ENCODE assay signal across 12 cellular contexts in genomic region chr20:10565191-10565921, GRCh38.
DNase-seq lines count a peak whose midpoint lies in the region; ATAC-seq and TF ChIP-seq lines count a peak whose summit lies in the region.
"Had no signal": no experiment of that assay in that cellular context is flagged by ENCODE, and none has a peak within 500 bp of the region (broad histone marks: within the 10 kb centered on the region; RNA-seq: fewer than 3 reads in every experiment).

No MANE protein-coding gene starts in this region.

- H3K27ac ChIP-seq in uterus, result peak overlapping the region; percentile 71 to 76

- TF ChIP-seq CTCF in uterus (IDR thresholded peaks at IDR 0.05), result no peak

- no peak for ATAC-seq in GM21526 (IDR thresholded peaks at IDR 0.05; ENCODE audit: low FRiP score, unreplicated experiment)

- intact Hi-C loops in activated CD4-positive, alpha-beta T cell treated with anti-CD3 and anti-CD28 coated beads, Interleukin-2, amount 10 ng/mL, durations not matched to agents 24 days and 14 days (cut with micrococcal nuclease), result no loop called here
- intact Hi-C loops in uterus (cut with DNase I; ENCODE audit: low total_unique reads), result no loop called here

- no peak overlapping the region for H3K27ac Mint-ChIP-seq in activated CD4-positive, alpha-beta T cell treated with anti-CD3 and anti-CD28 coated beads, Interleukin-2, amount 10 ng/mL, durations not matched to agents 24 days and 14 days
- H3K27ac Mint-ChIP-seq: IgD-negative memory B cell had no signal

- no peaks in the 10 kb centered on the region for H3K4me1 ChIP-seq in uterus

- peaks cover 9% of the 10 kb centered on the region for H3K9me3 Mint-ChIP-seq in activated CD4-positive, alpha-beta T cell treated with anti-CD3 and anti-CD28 coated beads, Interleukin-2, amount 10 ng/mL, durations not matched to agents 24 days and 14 days

- TF ChIP-seq POLR2A in uterus (IDR thresholded peaks at IDR 0.05), result no peak

- peak; percentile 43 for DNase-seq in activated CD4-positive, alpha-beta T cell treated with anti-CD3 and anti-CD28 coated beads, Interleukin-2, amount 10 ng/mL, durations not matched to agents 24 days and 14 days
- no peak for DNase-seq in activated CD4-positive, alpha-beta T cell treated with anti-CD3 and anti-CD28 coated beads, Interleukin-2, amount 50 U/mL, for 48 hours
- DNase-seq in dermis blood vessel endothelial cell (peak; percentile 74), lung microvascular endothelial cell (ENCODE audit: low read depth in 2 of 2) (peak; percentile 67 to 92), uterus (peak in 1 of 2 donors; percentile 51), NCI-H1048 (lab: John Stamatoyannopoulos, UW) (no peak), kidney glomerular epithelial cell (lab: John Stamatoyannopoulos, UW) (no peak)
- DNase-seq: 8988T, naive B cell, OCI-M1 had no signal

- H3K4me3 Mint-ChIP-seq in activated CD4-positive, alpha-beta T cell treated with anti-CD3 and anti-CD28 coated beads, Interleukin-2, amount 10 ng/mL, durations not matched to agents 24 days and 14 days, result no peak overlapping the region
- H3K4me3 Mint-ChIP-seq: IgD-negative memory B cell, naive B cell had no signal

- no peaks in the 10 kb centered on the region for H3K27me3 ChIP-seq in uterus

- H3K4me1 Mint-ChIP-seq in activated CD4-positive, alpha-beta T cell treated with anti-CD3 and anti-CD28 coated beads, Interleukin-2, amount 10 ng/mL, durations not matched to agents 24 days and 14 days, result peaks cover 33% of the 10 kb centered on the region
- H3K4me1 Mint-ChIP-seq: naive B cell had no signal

- H3K9me3 ChIP-seq in uterus, result no peaks in the 10 kb centered on the region

- H3K36me3 ChIP-seq in uterus, result no peaks in the 10 kb centered on the region

- H3K36me3 Mint-ChIP-seq in activated CD4-positive, alpha-beta T cell treated with anti-CD3 and anti-CD28 coated beads, Interleukin-2, amount 10 ng/mL, durations not matched to agents 24 days and 14 days (ENCODE audit: low read depth), result peaks cover 14% of the 10 kb centered on the region

- H3K27me3 Mint-ChIP-seq in activated CD4-positive, alpha-beta T cell treated with anti-CD3 and anti-CD28 coated beads, Interleukin-2, amount 10 ng/mL, durations not matched to agents 24 days and 14 days, result no peaks in the 10 kb centered on the region
- H3K27me3 Mint-ChIP-seq: IgD-negative memory B cell, naive B cell had no signal

- no peak overlapping the region for H3K4me3 ChIP-seq in uterus

Comparison
In these comparisons a context has a peak if more than half of its experiments do, and no peak if none do; other contexts are left out.
1. DNase-seq: peak in activated CD4-positive, alpha-beta T cell treated with anti-CD3 and anti-CD28 coated beads, Interleukin-2, amount 10 ng/mL, durations not matched to agents 24 days and 14 days (single experiment), dermis blood vessel endothelial cell (single experiment) and lung microvascular endothelial cell (2 of 2); none in activated CD4-positive, alpha-beta T cell treated with anti-CD3 and anti-CD28 coated beads, Interleukin-2, amount 50 U/mL, for 48 hours (0 of 2), NCI-H1048 (single experiment) and kidney glomerular epithelial cell (single experiment).